In the genomic region with DNA sequence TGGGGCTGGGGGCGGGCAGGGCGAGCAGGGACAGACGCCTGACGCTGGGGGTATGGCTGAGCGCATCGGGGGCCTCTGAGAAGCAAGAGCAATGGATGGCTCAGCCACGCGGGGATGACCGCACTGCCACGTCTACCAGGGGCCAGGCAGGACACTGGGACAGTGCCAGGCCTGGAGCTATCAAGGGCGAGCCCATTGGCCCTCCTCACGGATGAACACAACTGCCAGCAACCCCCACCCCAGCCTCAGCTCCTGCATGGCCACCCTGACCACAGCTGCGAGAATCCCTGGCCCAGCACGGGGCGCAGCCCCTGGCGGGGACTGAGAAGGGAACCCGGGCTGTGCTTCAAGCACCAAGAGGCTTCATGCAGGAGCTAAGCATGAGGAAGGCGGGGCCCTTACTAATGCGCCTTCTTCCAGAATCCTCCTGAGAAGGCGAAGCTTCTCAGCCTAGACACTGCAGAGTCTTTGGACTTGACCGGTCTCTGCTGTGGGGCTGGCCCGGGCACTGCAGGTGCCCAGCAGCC, we compare ENCODE assay signal across 19 cellular contexts. TPM values are rescaled to one million over a fixed set of nuclear protein-coding genes. Genes with fewer than 3 reads are reported as not detected.
A peak's percentile ranks its signal among the peaks of the same experiment; 100 is the strongest.
DNase-seq lines count a peak whose midpoint lies in the region; TF ChIP-seq lines count a peak whose summit lies in the region.
"Had no signal": no experiment of that assay in that cellular context is flagged by ENCODE, and none has a peak within 500 bp of the region (broad histone marks: within the 10 kb centered on the region; RNA-seq: fewer than 3 reads in every experiment).

No MANE protein-coding gene starts in this region.

- TF ChIP-seq CTCF in GM20000 (IDR thresholded peaks at IDR 0.05; ENCODE audit: extremely low read depth, missing control alignments), result no peak
- no peak for TF ChIP-seq CTCF in NB4 (IDR thresholded peaks at IDR 0.05; ENCODE audit: low read depth, low read length)
- TF ChIP-seq CTCF in epithelial cell of esophagus (IDR thresholded peaks at IDR 0.05; ENCODE audit: insufficient read depth, low read depth, low read length, missing control alignments), result peak; percentile 2
- no peak for TF ChIP-seq CTCF in osteoblast (IDR thresholded peaks at IDR 0.05; ENCODE audit: extremely low read depth, low read depth, low read length)

- H3K79me2 ChIP-seq in osteoblast (ENCODE audit: insufficient read depth, low read length), result no peaks in the 10 kb centered on the region

- H2AFZ ChIP-seq in osteoblast (ENCODE audit: low read length), result no peak overlapping the region
- H2AFZ ChIP-seq: GM23338 had no signal

- H3K4me3 ChIP-seq in NB4 (ENCODE audit: low read depth, low read length), result no peak overlapping the region
- no peak overlapping the region for H3K4me3 ChIP-seq in epithelial cell of esophagus (ENCODE audit: low read length)
- H3K4me3 ChIP-seq in osteoblast (ENCODE audit: insufficient read depth, low read length), result no peak overlapping the region
- H3K4me3 ChIP-seq: A549; BLaER1 treated with 17β-estradiol and CSF1 and Interleukin-3, amounts not matched to agents 10 nM and 100 nM; GM23338 had no signal

- DNase-seq in GM20000 (ENCODE audit: low spot score) (peak; percentile 27), NB4 (ENCODE audit: low read depth) (peak; percentile 16), epithelial cell of esophagus (ENCODE audit: low read depth) (no peak), osteoblast (ENCODE audit: insufficient read length, low spot score, missing footprints) (peak; percentile 84), NCI-H2081 treated with DMSO at 0.1 percent for 48 hours (lab: John Stamatoyannopoulos, UW) (no peak), EL (no peak), midbrain (lab: John Stamatoyannopoulos, UW) (no peak)
- DNase-seq: ACHN; AML-193; BE2C; Calu3; CD4-positive, alpha-beta T cell; COR-L47; DMS53; DMS79 treated with DMSO at 0.1 percent for 48 hours; HCEC 1CT had no signal

- no peak overlapping the region for H3K4me2 ChIP-seq in osteoblast (ENCODE audit: insufficient read depth, low read length)
- H3K4me2 ChIP-seq: A549; BLaER1 treated with 17β-estradiol and CSF1 and Interleukin-3, amounts not matched to agents 10 nM and 100 nM; GM23338 had no signal

- H4K20me1 ChIP-seq in osteoblast (ENCODE audit: insufficient read depth, low read length), result no peaks in the 10 kb centered on the region

- peaks cover 4% of the 10 kb centered on the region for H3K36me3 ChIP-seq in osteoblast (ENCODE audit: insufficient read depth, low read length)
- H3K36me3 ChIP-seq: BE2C had no signal

- no peak overlapping the region for H3K27ac ChIP-seq in osteoblast (ENCODE audit: low read depth, low read length)
- H3K27ac ChIP-seq: A549; BLaER1 treated with 17β-estradiol and CSF1 and Interleukin-3, amounts not matched to agents 10 nM and 100 nM had no signal

- no peaks in the 10 kb centered on the region for H3K9me3 ChIP-seq in osteoblast (ENCODE audit: low read depth, low read length)
- H3K9me3 ChIP-seq: A549; BE2C; BLaER1 treated with 17β-estradiol and CSF1 and Interleukin-3, amounts not matched to agents 10 nM and 100 nM had no signal

- H3K27me3 ChIP-seq in osteoblast (ENCODE audit: insufficient read depth, low read length), result no peaks in the 10 kb centered on the region
- H3K27me3 ChIP-seq: BE2C; BLaER1 treated with 17β-estradiol and CSF1 and Interleukin-3, amounts not matched to agents 10 nM and 100 nM had no signal

- peaks cover 1% of the 10 kb centered on the region for H3K4me1 ChIP-seq in osteoblast (ENCODE audit: insufficient read depth, low read length)
- H3K4me1 ChIP-seq: A549, BE2C had no signal

- no peak for TF ChIP-seq POLR2A in NB4 (IDR thresholded peaks at IDR 0.05; ENCODE audit: extremely low read depth, insufficient read length)

RNA-seq across cellular contexts. Expression of gene ARL6IP4, which starts 9.5 kb away (rescaled TPM):
- total RNA-seq in osteoblast, result 117 and 118 TPM in 2 replicates

RNA-seq across cellular contexts. Expression of gene OGFOD2, which starts 14.9 kb away (rescaled TPM):
- total RNA-seq in osteoblast, result 6.5 and 8.3 TPM in 2 replicates

RNA-seq across cellular contexts. Expression of gene ABCB9, which starts 23.7 kb away (rescaled TPM):
- total RNA-seq in osteoblast, result 11.9 and 13.0 TPM in 2 replicates

Comparison
In these comparisons a context has a peak if more than half of its experiments do, and no peak if none do; other contexts are left out.
1. DNase-seq: peak in GM20000 (single experiment), NB4 (single experiment) and osteoblast (single experiment); none in epithelial cell of esophagus (single experiment), NCI-H2081 treated with DMSO at 0.1 percent for 48 hours (single experiment), EL (single experiment) and midbrain (single experiment).